18 cellular contexts compared by ENCODE assay signal in genomic region chrX:49951524-49952193, GRCh38. TPM values are rescaled to one million over a fixed set of nuclear protein-coding genes. Genes with fewer than 3 reads are reported as not detected.
A peak's percentile ranks its signal among the peaks of the same experiment; 100 is the strongest.
DNase-seq lines count a peak whose midpoint lies in the region; ATAC-seq and TF ChIP-seq lines count a peak whose summit lies in the region.
"Had no signal": no experiment of that assay in that cellular context is flagged by ENCODE, and none has a peak within 500 bp of the region (broad histone marks: within the 10 kb centered on the region; RNA-seq: fewer than 3 reads in every experiment).

No MANE protein-coding gene starts in this region.

- no peak overlapping the region for H2AFZ ChIP-seq in fibroblast of lung (ENCODE audit: low read length)

- H4K20me1 ChIP-seq in fibroblast of lung (ENCODE audit: control insufficient read depth, extremely low read depth, insufficient read depth, low read length) = no peaks in the 10 kb centered on the region

- no peak overlapping the region for H3K4me2 ChIP-seq in fibroblast of lung (ENCODE audit: extremely low read depth, insufficient read depth, low read length)

- H3K9me3 ChIP-seq in SK-N-MC (ENCODE audit: low read depth, low read length) = no peaks in the 10 kb centered on the region
- H3K9me3 ChIP-seq in fibroblast of lung (ENCODE audit: control insufficient read depth, insufficient read depth, low read depth, low read length) = no peaks in the 10 kb centered on the region
- no peaks in the 10 kb centered on the region for H3K9me3 ChIP-seq in psoas muscle

- ATAC-seq in psoas muscle = peak; percentile 64 to 90 (median 86)
- ATAC-seq: activated CD8-positive, alpha-beta T cell treated with anti-CD3 and anti-CD28 coated beads, Interleukin-2, amount 10 ng/mL, durations not matched to agents 7 days and 5 days; CD8-positive, alpha-beta T cell; left lobe of liver had no signal

- H3K27ac ChIP-seq in SK-N-MC (peak overlapping the region; percentile 71), fibroblast of lung (ENCODE audit: insufficient read depth, low read length) (no peak overlapping the region), psoas muscle (peak overlapping the region; percentile 62)

- H3K4me1 ChIP-seq in fibroblast of lung (ENCODE audit: control insufficient read depth, extremely low read depth, insufficient read depth, low read length) (no peaks in the 10 kb centered on the region), psoas muscle (peaks cover 17% of the 10 kb centered on the region)

- intact Hi-C loops in psoas muscle (cut with DNase I) = no loop called here

- H3K27me3 ChIP-seq in fibroblast of lung (ENCODE audit: control insufficient read depth, insufficient read depth, low read length) (no peaks in the 10 kb centered on the region), psoas muscle (ENCODE audit: insufficient read depth in 3 of 3, low read length in 2 of 3) (no peaks in the 10 kb centered on the region)

- WGBS in psoas muscle, 3 donors = 16 to 55% (median 33%) methylated on average over 1 of the region's 1 CpG

- no peak for TF ChIP-seq CTCF in fibroblast of lung (conservative IDR thresholded peaks at IDR 0.05 in 1 of 2, IDR thresholded peaks at IDR 0.05 in 1 of 2; ENCODE audit: low read depth in 1 of 2, low read length in 2 of 2)
- TF ChIP-seq CTCF in psoas muscle (IDR thresholded peaks at IDR 0.05) = no peak

- H3K9ac ChIP-seq in SK-N-MC (ENCODE audit: insufficient read length) = no peak overlapping the region
- H3K9ac ChIP-seq in fibroblast of lung (ENCODE audit: insufficient read depth, low read length) = no peak overlapping the region

- H3K36me3 ChIP-seq in SK-N-MC (ENCODE audit: insufficient read depth, low read length) (no peaks in the 10 kb centered on the region), fibroblast of lung (ENCODE audit: control insufficient read depth, insufficient read depth, low read length) (no peaks in the 10 kb centered on the region), psoas muscle (ENCODE audit: insufficient read depth in 1 of 2, low read depth in 1 of 2) (no peaks in the 10 kb centered on the region)

- no peaks in the 10 kb centered on the region for H3K79me2 ChIP-seq in fibroblast of lung (ENCODE audit: control insufficient read depth, insufficient read depth, low read length)

- H3K4me3 ChIP-seq in SK-N-MC (no peak overlapping the region), fibroblast of lung (replicated peaks in 1 of 4; ENCODE audit: control extremely low read depth in 1 of 4, insufficient read depth in 1 of 4, low read depth in 3 of 4, low read length in 4 of 4) (no peak overlapping the region), psoas muscle (no peak overlapping the region)

- peak; percentile 86 for DNase-seq in NCI-H1694 treated with DMSO at 0.1 percent for 48 hours (lab: John Stamatoyannopoulos, UW)
- DNase-seq in SK-N-MC (ENCODE audit: low read depth, low spot score) = peak; percentile 8
- peak; percentile 3 to 51 for DNase-seq in fibroblast of lung (ENCODE audit: low read depth in 2 of 2)
- DNase-seq in psoas muscle = no peak
- DNase-seq in KG1 (lab: John Stamatoyannopoulos, UW) = no peak
- DNase-seq in CD1c-positive myeloid dendritic cell (ENCODE audit: extremely low spot score) = no peak
- no peak for DNase-seq in activated gamma-delta T cell (lab: John Stamatoyannopoulos, UW)
- DNase-seq: activated CD8-positive, alpha-beta T cell treated with anti-CD3 and anti-CD28 coated beads, Interleukin-2, amount 10 ng/mL, durations not matched to agents 7 days and 5 days; aorta; CD8-positive, alpha-beta T cell; cerebellar nuclear complex; mesendoderm; NCI-H1105; NCI-H774; RPMI8226; stimulated activated CD4-positive, alpha-beta T cell treated with anti-CD3 and anti-CD28 coated beads, Interleukin-15, amount 100 ng/mL, for 24 hours; stimulated activated naive CD4-positive, alpha-beta T cell had no signal

RNA-seq across cellular contexts. Expression of gene CLCN5, which starts 29.3 kb away (rescaled TPM):
- total RNA-seq in fibroblast of lung (3.6 and 4.9 TPM in 2 replicates), psoas muscle (10 to 100 TPM in 1 of 4 donors, 1 to 10 TPM in 3; 6.5 to 11.3 (median 7.9) TPM)
- polyA plus RNA-seq in fibroblast of lung (2.9 and 3.4 TPM in 2 replicates), psoas muscle (1 to 10 TPM; 1.9 to 4.2 (median 3.6) TPM)
- 2.2 and 2.7 TPM in 2 replicates for polyA plus RNA-seq in fibroblast of lung (2012)
- polyA minus RNA-seq in fibroblast of lung (ENCODE audit: low replicate concordance) = 1.5 and 4.0 TPM in 2 replicates

Comparison
In these comparisons a context has a peak if more than half of its experiments do, and no peak if none do; other contexts are left out.
1. DNase-seq: peak in NCI-H1694 treated with DMSO at 0.1 percent for 48 hours (single experiment), SK-N-MC (single experiment) and fibroblast of lung (2 of 2); none in psoas muscle (0 of 2), KG1 (single experiment), CD1c-positive myeloid dendritic cell (single experiment) and activated gamma-delta T cell (single experiment).